Comparison of ENCODE assay signal across 22 cellular contexts in the genomic region with DNA sequence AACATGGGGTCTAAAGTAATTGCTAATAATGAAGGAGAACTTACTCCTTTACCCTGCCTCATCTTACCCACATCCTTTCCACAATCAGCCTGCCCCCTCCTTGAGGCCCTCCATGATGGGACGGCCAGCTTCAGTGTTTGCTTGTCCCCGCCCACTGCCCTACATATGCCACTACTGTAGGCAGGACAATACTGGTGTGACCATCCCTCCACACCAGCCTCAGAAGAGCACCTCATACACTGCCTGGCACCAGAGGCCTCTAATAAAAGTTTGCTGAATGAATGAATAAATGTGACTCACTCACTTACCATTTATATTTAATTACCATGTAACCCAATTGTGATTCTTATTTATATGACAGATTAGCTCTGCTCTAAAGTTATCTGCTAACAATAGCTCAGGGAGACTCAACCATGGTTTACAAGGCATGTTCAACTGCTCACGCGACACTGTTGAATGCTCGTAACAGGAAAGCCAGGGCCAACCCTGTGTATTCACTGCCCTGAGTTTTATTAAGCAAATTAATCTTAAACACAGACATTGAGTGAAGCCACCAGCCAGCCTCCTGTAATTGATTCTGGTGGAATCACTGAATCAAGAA.
DNase-seq lines count a peak whose midpoint lies in the region; ATAC-seq, FAIRE-seq and TF ChIP-seq lines count a peak whose summit lies in the region.
"Had no signal": no experiment of that assay in that cellular context is flagged by ENCODE, and none has a peak within 500 bp of the region (broad histone marks: within the 10 kb centered on the region; RNA-seq: fewer than 3 reads in every experiment).

No MANE protein-coding gene starts in this region.

- H3K4me1 ChIP-seq in BLaER1 = peaks cover 61% of the 10 kb centered on the region
- peaks cover 31% of the 10 kb centered on the region for H3K4me1 ChIP-seq in foreskin keratinocyte

- no peak overlapping the region for H3K27ac ChIP-seq in BLaER1
- no peak overlapping the region for H3K27ac ChIP-seq in foreskin keratinocyte
- H3K27ac ChIP-seq: heart right ventricle, neutrophil, stomach, upper lobe of left lung had no signal

- no peak overlapping the region for H3K4me3 ChIP-seq in BLaER1
- H3K4me3 ChIP-seq: heart right ventricle, stomach, upper lobe of left lung had no signal

- no peaks in the 10 kb centered on the region for H3K36me3 ChIP-seq in BLaER1
- H3K36me3 ChIP-seq: heart right ventricle, neutrophil, stomach, upper lobe of left lung had no signal

- peak; percentile 11 for FAIRE-seq in D721Med (lab: Jason Lieb, UNC)
- FAIRE-seq: TTC549 had no signal

- DNase-seq in D721Med (ENCODE audit: insufficient read length, low spot score) (no peak), RPMI7951 (ENCODE audit: low read depth) (peak; percentile 32), foreskin melanocyte (peak; percentile 39), NCI-H2029 (lab: John Stamatoyannopoulos, UW) (no peak), NCI-H1930 (lab: John Stamatoyannopoulos, UW) (no peak), foreskin keratinocyte (no peak)
- no peak for DNase-seq in stimulated activated naive CD4-positive, alpha-beta T cell (lab: John Stamatoyannopoulos, UW)
- DNase-seq: activated CD4-positive, alpha-beta T cell treated with anti-CD3 and anti-CD28 coated beads for 4 hours; activated naive CD4-positive, alpha-beta T cell; activated T-cell treated with anti-CD3 and anti-CD28 coated beads for 4 hours; heart right ventricle; midbrain; NCI-H1092 treated with DMSO at 0.1 percent for 48 hours; NCI-H2107; stimulated activated CD4-positive, alpha-beta T cell treated with anti-CD3 and anti-CD28 coated beads, Interleukin-4, amount 100 ng/mL, for 1 hour; stomach; SW 1271; upper lobe of left lung had no signal

- H3K4me2 ChIP-seq in BLaER1 = peak overlapping the region; percentile 71

- TF ChIP-seq CTCF in D721Med (IDR thresholded peaks at IDR 0.05; ENCODE audit: insufficient read depth, missing control alignments) = no peak
- TF ChIP-seq CTCF in foreskin keratinocyte (conservative IDR thresholded peaks at IDR 0.05) = no peak

- no peaks in the 10 kb centered on the region for H3K9me3 ChIP-seq in BLaER1
- H3K9me3 ChIP-seq: heart right ventricle, neutrophil, stomach, upper lobe of left lung had no signal

- H4K20me1 ChIP-seq in BLaER1 = peaks cover 86% of the 10 kb centered on the region

- ATAC-seq in foreskin keratinocyte = no peak
- ATAC-seq: left lobe of liver had no signal

- no peak overlapping the region for H3K9ac ChIP-seq in BLaER1

- peaks cover 39% of the 10 kb centered on the region for H3K27me3 ChIP-seq in BLaER1
- no peaks in the 10 kb centered on the region for H3K27me3 ChIP-seq in foreskin keratinocyte
- H3K27me3 ChIP-seq: stomach, upper lobe of left lung had no signal

Comparison
In these comparisons a context has a peak if more than half of its experiments do, and no peak if none do; other contexts are left out.
1. DNase-seq: peak in RPMI7951 (single experiment) and foreskin melanocyte (single experiment); none in D721Med (single experiment), NCI-H2029 (single experiment), NCI-H1930 (0 of 2), stimulated activated naive CD4-positive, alpha-beta T cell (0 of 6) and foreskin keratinocyte (0 of 2).